8 cellular contexts compared by ENCODE assay signal in the genomic region with DNA sequence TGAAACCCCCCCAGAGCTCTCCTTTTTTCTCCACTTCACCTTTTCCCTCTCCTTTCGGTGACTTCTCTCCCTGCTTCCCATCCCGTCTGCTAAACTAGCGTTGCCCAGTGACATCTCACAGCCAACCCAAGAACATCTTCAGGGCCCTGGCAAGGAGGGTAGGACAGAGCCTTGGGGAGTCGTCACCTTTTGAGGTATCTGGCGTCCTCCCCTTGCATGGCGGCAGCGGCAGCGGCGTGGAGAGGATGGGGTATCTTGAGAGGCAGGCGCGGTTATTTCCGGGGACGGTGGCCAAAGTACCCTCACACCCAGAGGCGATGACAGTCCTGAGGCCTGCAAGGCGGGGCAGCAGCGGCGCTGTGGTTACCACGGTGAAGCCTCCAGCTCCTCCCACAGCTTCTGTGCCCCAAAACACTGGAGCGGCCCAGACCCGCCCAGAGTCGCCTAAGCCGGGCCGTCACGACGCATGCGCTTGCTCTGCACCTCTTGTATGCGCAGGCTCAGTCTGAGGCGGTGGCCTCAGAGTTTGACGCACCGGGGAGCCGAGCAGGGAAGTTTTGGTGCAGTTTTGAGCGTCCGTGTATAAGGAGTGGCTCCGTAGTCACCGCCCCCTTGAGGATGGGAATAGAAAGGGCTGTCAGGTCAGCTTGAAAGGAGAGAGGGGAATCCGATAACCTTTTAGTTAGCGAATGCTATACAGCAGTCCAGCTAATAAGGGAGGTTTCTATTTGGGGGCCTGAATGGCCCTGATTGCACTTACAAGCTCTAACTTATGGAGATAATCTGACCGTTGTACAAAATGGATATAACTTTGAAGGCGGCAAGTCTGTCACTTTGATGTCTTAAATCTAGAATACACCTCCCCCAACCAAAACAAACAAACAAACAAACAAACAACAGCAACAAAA. TPM values are rescaled to one million over a fixed set of nuclear protein-coding genes. Genes with fewer than 3 reads are reported as not detected.
DNase-seq lines count a peak whose midpoint lies in the region; ATAC-seq, FAIRE-seq and TF ChIP-seq lines count a peak whose summit lies in the region.

TSS of gene KIFAP3 (minus strand) at position 446 of the 908 bp plus-strand sequence. CDS start at position 218, 228 bp downstream.

- peaks cover 37% of the 10 kb centered on the region for H3K4me1 Mint-ChIP-seq in T-helper 1 cell treated with Interleukin-12 subunit alpha and Interleukin-12 subunit beta and Interleukin-4 antibody, amounts not matched to agents 30 μg/mL and 1 μg/mL, for 36 hours (ENCODE audit: low read depth)

- H3K27me3 ChIP-seq in left ventricle myocardium inferior (ENCODE audit: low read depth), result no peaks in the 10 kb centered on the region
- H3K27me3 ChIP-seq in prostate gland (replicated peaks; ENCODE audit: insufficient read depth), result no peaks in the 10 kb centered on the region

- peak within 1 kb of the TSS; percentile 98 for H3K27ac Mint-ChIP-seq in T-helper 1 cell treated with Interleukin-12 subunit alpha and Interleukin-12 subunit beta and Interleukin-4 antibody, amounts not matched to agents 30 μg/mL and 1 μg/mL, for 36 hours

- peaks cover 4% of the 10 kb centered on the region for H3K27me3 Mint-ChIP-seq in T-helper 1 cell treated with Interleukin-12 subunit alpha and Interleukin-12 subunit beta and Interleukin-4 antibody, amounts not matched to agents 30 μg/mL and 1 μg/mL, for 36 hours (ENCODE audit: low read depth)

- intact Hi-C loops in left ventricle myocardium inferior (cut with micrococcal nuclease), result no loop called here
- intact Hi-C loops in prostate gland (cut with DNase I), result loop anchor here (10.0 kb wide), 1 partner anchor 140 kb away; no protein-coding TSS in a partner anchor

- 1% methylated on average over 39 of the region's 39 CpGs for WGBS in prostate gland

- H3K9me3 Mint-ChIP-seq in T-helper 1 cell treated with Interleukin-12 subunit alpha and Interleukin-12 subunit beta and Interleukin-4 antibody, amounts not matched to agents 30 μg/mL and 1 μg/mL, for 36 hours, result peaks cover 15% of the 10 kb centered on the region

- FAIRE-seq in GM12892 (lab: Jason Lieb, UNC) (peak; percentile 98), urothelium cell line (lab: Jason Lieb, UNC) (peak; percentile 44)

- H3K4me1 ChIP-seq in left ventricle myocardium inferior, result peaks cover 33% of the 10 kb centered on the region
- H3K4me1 ChIP-seq in prostate gland (replicated peaks), result no peaks in the 10 kb centered on the region

- H3K4me3 ChIP-seq in left ventricle myocardium inferior (peak within 1 kb of the TSS; percentile 80), prostate gland (peak within 1 kb of the TSS; percentile 49 to 63)

- TF ChIP-seq CTCF in left ventricle myocardium inferior (IDR thresholded peaks at IDR 0.05; ENCODE audit: borderline replicate concordance) (peak; percentile 70), prostate gland (IDR thresholded peaks at IDR 0.05) (peak in 3 of 4 experiments; percentile 23 to 78 (median 61))

- peak within 1 kb of the TSS; percentile 99 for H3K4me3 Mint-ChIP-seq in T-helper 1 cell treated with Interleukin-12 subunit alpha and Interleukin-12 subunit beta and Interleukin-4 antibody, amounts not matched to agents 30 μg/mL and 1 μg/mL, for 36 hours

- peak; percentile 98 for ATAC-seq in HG02870 (IDR thresholded peaks at IDR 0.05; ENCODE audit: unreplicated experiment)

- H3K9me3 ChIP-seq in left ventricle myocardium inferior (replicated peaks) (peaks cover 39% of the 10 kb centered on the region), prostate gland (no peaks in the 10 kb centered on the region)

- TF ChIP-seq POLR2A in GM12892 (IDR thresholded peaks at IDR 0.05; ENCODE audit: low read depth, low read length) (peak; percentile 63; the same call in 1 of the 2 replicates), prostate gland (IDR thresholded peaks at IDR 0.05) (peak; percentile 70)

- peak; percentile 64 for DNase-seq in GM12892 (ENCODE audit: insufficient read length)
- DNase-seq in NCI-H146 treated with DMSO at 0.1 percent for 48 hours (lab: John Stamatoyannopoulos, UW; ENCODE audit: unreplicated experiment), result peak; percentile 70
- peak; percentile 70 to 97 (median 92) for DNase-seq in amygdala (lab: John Stamatoyannopoulos, UW)
- peak; percentile 98 for DNase-seq in left ventricle myocardium inferior
- peak; percentile 95 for DNase-seq in prostate gland (ENCODE audit: low spot score)
- DNase-seq in urothelium cell line (ENCODE audit: low spot score), result peak; percentile 95

- peaks cover 11% of the 10 kb centered on the region for H3K36me3 ChIP-seq in left ventricle myocardium inferior
- H3K36me3 ChIP-seq in prostate gland, result no peaks in the 10 kb centered on the region

- H3K36me3 Mint-ChIP-seq in T-helper 1 cell treated with Interleukin-12 subunit alpha and Interleukin-12 subunit beta and Interleukin-4 antibody, amounts not matched to agents 30 μg/mL and 1 μg/mL, for 36 hours (ENCODE audit: low read depth), result peaks cover 7% of the 10 kb centered on the region

- H3K27ac ChIP-seq in left ventricle myocardium inferior (replicated peaks) (peak within 1 kb of the TSS; percentile 87), prostate gland (peak within 1 kb of the TSS; percentile 70 to 79)

RNA-seq across cellular contexts. Expression of gene KIFAP3, which starts in this region (rescaled TPM):
- 15.2 TPM for polyA plus RNA-seq in GM12892 (2012; ENCODE audit: missing spikeins)
- total RNA-seq in left ventricle myocardium inferior, result 55.9 TPM
- total RNA-seq in prostate gland, result 10 to 100 TPM; 17.1 to 37.3 TPM

Comparison
In these comparisons a context has a peak if more than half of its experiments do, and no peak if none do; other contexts are left out.
1. Peak in every context shown above with its lines: DNase-seq, ATAC-seq, H3K4me3 ChIP-seq and H3K27ac ChIP-seq.